Comparison of ENCODE assay signal across 17 cellular contexts in the genomic region with DNA sequence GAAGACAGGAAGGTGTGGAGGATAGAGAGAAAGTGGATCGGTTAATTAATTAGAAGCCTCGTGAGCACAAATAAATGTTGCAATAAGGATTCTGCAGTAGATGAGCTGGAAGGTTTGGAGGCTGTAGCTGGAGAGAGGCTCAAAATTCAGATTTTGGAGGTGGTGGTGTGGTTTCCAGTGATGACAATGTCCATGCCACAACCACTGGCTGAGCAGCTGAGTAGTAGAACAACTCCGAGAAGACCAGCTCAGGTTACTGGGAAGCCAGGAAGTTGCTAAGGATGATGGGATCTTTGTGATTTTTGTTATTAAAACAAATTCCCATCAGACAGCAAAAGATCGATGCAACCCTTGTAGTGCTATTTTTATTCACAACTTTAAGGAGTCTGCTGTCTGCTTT. TPM values are rescaled to one million over a fixed set of nuclear protein-coding genes. Genes with fewer than 3 reads are reported as not detected.
"Had no signal": no experiment of that assay in that cellular context is flagged by ENCODE, and none has a peak within 500 bp of the region (broad histone marks: within the 10 kb centered on the region; RNA-seq: fewer than 3 reads in every experiment).

No MANE protein-coding gene starts in this region.

- H3K27ac Mint-ChIP-seq: naive thymus-derived CD4-positive, alpha-beta T cell had no signal

- FAIRE-seq: endometrium, frontal cortex, small intestine had no signal

- ATAC-seq: esophagus mucosa; heart left ventricle; naive thymus-derived CD4-positive, alpha-beta T cell had no signal

- H3K36me3 ChIP-seq: heart left ventricle, neutrophil, upper lobe of left lung, uterus had no signal

- DNase-seq: effector memory CD4-positive, alpha-beta T cell; heart left ventricle; hippocampal formation; kidney glomerular epithelial cell; mesendoderm; naive thymus-derived CD4-positive, alpha-beta T cell; posterior cingulate gyrus; small intestine; stimulated activated CD4-positive, alpha-beta T cell treated with anti-CD3 and anti-CD28 coated beads, Interleukin-12 subunit alpha, Interleukin-12 subunit beta, amount 100 ng/mL, for 4 hours; stimulated activated naive CD4-positive, alpha-beta T cell treated with Interleukin-2 at 50 U/mL for 16 hours; upper lobe of left lung; uterus had no signal

- H3K9me3 Mint-ChIP-seq: naive thymus-derived CD4-positive, alpha-beta T cell had no signal

- H3K4me3 Mint-ChIP-seq: naive thymus-derived CD4-positive, alpha-beta T cell had no signal

- H3K4me1 ChIP-seq: heart left ventricle, upper lobe of left lung, uterus had no signal

- H3K4me3 ChIP-seq: heart left ventricle, upper lobe of left lung, uterus had no signal

- H3K9me3 ChIP-seq: heart left ventricle, neutrophil, upper lobe of left lung, uterus had no signal

- H3K27ac ChIP-seq: heart left ventricle, neutrophil, upper lobe of left lung, uterus had no signal

RNA-seq across cellular contexts. Expression of gene SLC26A4, which starts 7.7 kb away (rescaled TPM):
- polyA plus RNA-seq: naive thymus-derived CD4-positive, alpha-beta T cell; neural cell had no signal
